ENCODE assay signal across 8 cellular contexts in the genomic region with DNA sequence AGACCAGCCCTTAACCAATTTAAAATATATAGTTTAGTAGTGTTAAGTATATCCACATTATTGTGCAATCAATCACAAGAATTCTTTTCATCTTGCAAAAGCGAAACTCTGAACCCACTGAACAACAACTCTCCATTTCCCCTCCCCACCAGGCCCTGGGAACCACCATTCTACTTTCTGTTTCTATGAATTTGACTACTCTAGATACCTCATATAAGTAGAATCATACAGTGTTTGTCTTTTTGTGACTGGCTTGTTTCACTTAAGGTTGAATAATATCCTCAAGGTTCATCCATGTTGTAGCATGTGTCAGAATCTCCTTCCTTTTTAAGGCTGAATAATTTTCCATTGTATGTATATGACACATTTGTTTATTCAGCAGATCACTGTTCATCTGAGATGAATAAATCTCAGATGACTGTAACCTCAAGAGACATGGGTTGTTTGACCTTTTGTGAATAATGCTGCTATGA. TPM values are rescaled to one million over a fixed set of nuclear protein-coding genes. Genes with fewer than 3 reads are reported as not detected.
DNase-seq lines count a peak whose midpoint lies in the region; ATAC-seq and TF ChIP-seq lines count a peak whose summit lies in the region.

No MANE protein-coding gene starts in this region.

- peak overlapping the region; percentile 24 to 69 (median 53) for H3K4me3 Mint-ChIP-seq in naive thymus-derived CD8-positive, alpha-beta T cell

- H3K36me3 Mint-ChIP-seq in naive thymus-derived CD8-positive, alpha-beta T cell: no peaks in the 10 kb centered on the region

- H3K4me1 Mint-ChIP-seq in naive thymus-derived CD8-positive, alpha-beta T cell: peaks cover 11 to 58% (median 55%) of the 10 kb centered on the region in 4 donors

- H3K27ac Mint-ChIP-seq in naive thymus-derived CD8-positive, alpha-beta T cell: peak overlapping the region; percentile 70 to 97 (median 91)

- ATAC-seq in GM21360 (IDR thresholded peaks at IDR 0.05; ENCODE audit: unreplicated experiment): peak; percentile 41
- peak; percentile 36 for ATAC-seq in HG03460 (IDR thresholded peaks at IDR 0.05; ENCODE audit: unreplicated experiment)
- peak; percentile 39 to 42 for ATAC-seq in naive thymus-derived CD8-positive, alpha-beta T cell

- no peaks in the 10 kb centered on the region for H3K9me3 Mint-ChIP-seq in naive thymus-derived CD8-positive, alpha-beta T cell

- H3K27me3 Mint-ChIP-seq in naive thymus-derived CD8-positive, alpha-beta T cell: no peaks in the 10 kb centered on the region

- DNase-seq in activated CD8-positive, alpha-beta memory T cell treated with anti-CD3 and anti-CD28 coated beads, Interleukin-2, amount 50 U/mL, for 4 hours: peak; percentile 59
- peak in 9 of 10 donors; percentile 39 to 80 (median 67) for DNase-seq in naive thymus-derived CD8-positive, alpha-beta T cell
- DNase-seq in T-helper 9 cell (no peak), NCI-H1694 treated with DMSO at 0.1 percent for 48 hours (lab: John Stamatoyannopoulos, UW) (no peak), coronary artery (ENCODE audit: low spot score) (no peak), SHP77 (lab: John Stamatoyannopoulos, UW) (no peak)

- TF ChIP-seq CTCF in coronary artery (IDR thresholded peaks at IDR 0.05): no peak

- POLR2A ChIA-PET in naive thymus-derived CD8-positive, alpha-beta T cell (lab: Charles Lee): interaction anchor here (0.6 to 4.6 kb wide), 7 partner anchors 10 to 377 kb away, joined by 3 to 35 read pairs (median 4); partner anchors contain the start of genes SOS1 and SRSF7

- no peak overlapping the region for H3K4me3 ChIP-seq in coronary artery

- no peak overlapping the region for H3K27ac ChIP-seq in coronary artery

RNA-seq across cellular contexts. Expression of gene SOS1, which starts 8.1 kb away (rescaled TPM):
- 10 to 100 TPM; 42.9 to 51.6 TPM for total RNA-seq in naive thymus-derived CD8-positive, alpha-beta T cell
- polyA plus RNA-seq in naive thymus-derived CD8-positive, alpha-beta T cell: 10 to 100 TPM; 10.6 to 13.7 (median 11.7) TPM

Comparison
In these comparisons a context has a peak if more than half of its experiments do, and no peak if none do; other contexts are left out.
1. DNase-seq: peak in activated CD8-positive, alpha-beta memory T cell treated with anti-CD3 and anti-CD28 coated beads, Interleukin-2, amount 50 U/mL, for 4 hours (single experiment) and naive thymus-derived CD8-positive, alpha-beta T cell (9 of 10); none in T-helper 9 cell (single experiment), NCI-H1694 treated with DMSO at 0.1 percent for 48 hours (single experiment), coronary artery (single experiment) and SHP77 (0 of 2).
2. Peak in every context shown above with its lines, with median percentiles within 50 percentile points of each other: ATAC-seq.